ENCODE assay signal across 24 cellular contexts in the genomic region with DNA sequence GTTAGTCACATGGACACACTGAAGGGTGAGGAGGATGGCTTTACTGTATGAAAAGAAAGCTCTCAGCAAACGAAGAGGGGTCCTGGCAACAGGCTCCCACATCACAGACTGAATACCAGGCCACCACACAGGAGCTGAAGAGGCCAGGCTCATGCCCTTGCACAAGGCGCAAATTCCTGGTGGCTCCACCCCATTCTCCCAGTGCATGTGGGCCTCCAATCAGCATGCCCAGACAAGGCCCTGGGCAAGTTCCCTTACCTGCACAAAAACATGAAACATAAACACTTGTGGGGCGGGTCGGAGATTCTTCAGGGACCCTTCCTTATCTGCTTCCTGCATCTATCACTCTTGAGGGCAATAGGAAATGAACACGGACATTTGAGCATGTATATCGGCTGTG.
"Had no signal": no experiment of that assay in that cellular context is flagged by ENCODE, and none has a peak within 500 bp of the region (broad histone marks: within the 10 kb centered on the region; RNA-seq: fewer than 3 reads in every experiment).

No MANE protein-coding gene starts in this region.

- ATAC-seq: activated CD4-positive, alpha-beta T cell treated with anti-CD3 and anti-CD28 coated beads for 36 hours; effector memory CD8-positive, alpha-beta T cell; heart right ventricle; left ventricle myocardium superior; right lobe of liver; stimulated activated naive B cell treated with anti-CD40 and anti-IgM and Interleukin-4, amounts not matched to agents 10 μg/mL and 1 μg/mL and 100 μg/mL, for 72 hours; T-cell had no signal

- H3K9me3 Mint-ChIP-seq: activated naive CD8-positive, alpha-beta T cell treated with anti-CD3 and anti-CD28 coated beads for 36 hours; nephron; stimulated activated naive B cell treated with anti-CD40 and anti-IgM and Interleukin-4, amounts not matched to agents 10 μg/mL and 1 μg/mL and 100 μg/mL, for 72 hours; type B pancreatic cell had no signal

- H3K36me3 ChIP-seq: heart right ventricle, right lobe of liver, vagina had no signal

- H3K4me3 Mint-ChIP-seq: activated B cell treated with CpG ODN at 0.5 μM for 24 hours; activated CD4-positive, alpha-beta T cell treated with anti-CD3 and anti-CD28 coated beads for 36 hours; activated naive CD8-positive, alpha-beta T cell treated with anti-CD3 and anti-CD28 coated beads for 36 hours; central memory CD8-positive, alpha-beta T cell; effector memory CD8-positive, alpha-beta T cell; nephron; stimulated activated naive B cell treated with anti-CD40 and anti-IgM and Interleukin-4, amounts not matched to agents 10 μg/mL and 1 μg/mL and 100 μg/mL, for 72 hours; T-cell; T-helper 2 cell treated with Interferon-gamma antibody and Interleukin-4, amounts not matched to agents 5 μg/mL and 100 μg/mL, for 36 hours; type B pancreatic cell had no signal

- H3K27me3 Mint-ChIP-seq: activated B cell treated with CpG ODN at 0.5 μM for 24 hours; activated CD4-positive, alpha-beta T cell treated with anti-CD3 and anti-CD28 coated beads for 36 hours; activated naive CD8-positive, alpha-beta T cell treated with anti-CD3 and anti-CD28 coated beads for 36 hours; central memory CD8-positive, alpha-beta T cell; effector memory CD8-positive, alpha-beta T cell; stimulated activated naive B cell treated with anti-CD40 and anti-IgM and Interleukin-4, amounts not matched to agents 10 μg/mL and 1 μg/mL and 100 μg/mL, for 72 hours; T-cell; type B pancreatic cell had no signal

- H3K27ac Mint-ChIP-seq: activated B cell treated with CpG ODN at 0.5 μM for 24 hours; activated CD4-positive, alpha-beta T cell treated with anti-CD3 and anti-CD28 coated beads for 36 hours; activated naive CD8-positive, alpha-beta T cell treated with anti-CD3 and anti-CD28 coated beads for 36 hours; effector memory CD8-positive, alpha-beta T cell; nephron; stimulated activated naive B cell treated with anti-CD40 and anti-IgM and Interleukin-4, amounts not matched to agents 10 μg/mL and 1 μg/mL and 100 μg/mL, for 72 hours; T-cell; T-helper 2 cell treated with Interferon-gamma antibody and Interleukin-4, amounts not matched to agents 5 μg/mL and 100 μg/mL, for 36 hours; type B pancreatic cell had no signal

- H3K36me3 Mint-ChIP-seq: activated naive CD8-positive, alpha-beta T cell treated with anti-CD3 and anti-CD28 coated beads for 36 hours; stimulated activated naive B cell treated with anti-CD40 and anti-IgM and Interleukin-4, amounts not matched to agents 10 μg/mL and 1 μg/mL and 100 μg/mL, for 72 hours; T-cell; type B pancreatic cell had no signal

- H3K4me3 ChIP-seq: dorsolateral prefrontal cortex, heart right ventricle, right lobe of liver, skin epidermis, testis, vagina had no signal

- DNase-seq: activated B cell treated with CpG ODN at 0.5 μM for 24 hours; activated CD4-positive, alpha-beta T cell treated with anti-CD3 and anti-CD28 coated beads for 36 hours; activated CD4-positive, alpha-beta T cell treated with anti-CD3 and anti-CD28 coated beads, Interleukin-2, amount 50 U/mL, for 4 hours; activated CD8-positive, alpha-beta memory T cell treated with anti-CD3 and anti-CD28 coated beads, Interleukin-2, amount 50 U/mL, for 48 hours; activated naive CD4-positive, alpha-beta T cell treated with Interleukin-2 at 50 U/mL for 16 hours; activated naive CD8-positive, alpha-beta T cell treated with anti-CD3 and anti-CD28 coated beads for 36 hours; activated T-cell treated with anti-CD3 and anti-CD28 coated beads, Interleukin-2, amount 50 U/mL, for 48 hours; dorsolateral prefrontal cortex; effector memory CD8-positive, alpha-beta T cell; heart right ventricle; left ventricle myocardium superior; occipital lobe; right lobe of liver; stimulated activated CD4-positive, alpha-beta T cell treated with anti-CD3 and anti-CD28 coated beads, Interleukin-1b, Interleukin-23, amount 100 ng/mL, for 48 hours; stimulated activated naive B cell treated with anti-CD40 and anti-IgM and Interleukin-4, amounts not matched to agents 10 μg/mL and 1 μg/mL and 100 μg/mL, for 72 hours; T-cell; testis had no signal

- H3K27me3 ChIP-seq: dorsolateral prefrontal cortex, heart right ventricle, right lobe of liver, testis, vagina had no signal

- H3K4me1 Mint-ChIP-seq: activated B cell treated with CpG ODN at 0.5 μM for 24 hours; activated CD4-positive, alpha-beta T cell treated with anti-CD3 and anti-CD28 coated beads for 36 hours; activated naive CD8-positive, alpha-beta T cell treated with anti-CD3 and anti-CD28 coated beads for 36 hours; central memory CD8-positive, alpha-beta T cell; nephron; stimulated activated naive B cell treated with anti-CD40 and anti-IgM and Interleukin-4, amounts not matched to agents 10 μg/mL and 1 μg/mL and 100 μg/mL, for 72 hours; T-cell had no signal

- H3K4me1 ChIP-seq: heart right ventricle, right lobe of liver, testis, vagina had no signal

- H3K27ac ChIP-seq: dorsolateral prefrontal cortex, epithelial cell of prostate, heart right ventricle, right lobe of liver, skin epidermis, testis, vagina had no signal

- H3K9me3 ChIP-seq: right lobe of liver, testis, vagina had no signal
